In genomic region chr17:8223356-8224063, GRCh38 we compare ENCODE assay signal across 8 cellular contexts. TPM values are rescaled to one million over a fixed set of nuclear protein-coding genes. Genes with fewer than 3 reads are reported as not detected.
DNase-seq lines count a peak whose midpoint lies in the region; ATAC-seq and TF ChIP-seq lines count a peak whose summit lies in the region.

No MANE protein-coding gene starts in this region.

- H3K27ac ChIP-seq in RWPE2 (ENCODE audit: poor library complexity, severe bottlenecking) = peak overlapping the region; percentile 88
- H3K27ac ChIP-seq in left ventricle myocardium inferior (replicated peaks) = peak overlapping the region; percentile 99

- peak overlapping the region; percentile 99 for H3K27ac Mint-ChIP-seq in activated naive CD8-positive, alpha-beta T cell treated with anti-CD3 and anti-CD28 coated beads for 36 hours
- H3K27ac Mint-ChIP-seq in progenitor cell of endocrine pancreas = peak overlapping the region; percentile 100

- peaks cover 10% of the 10 kb centered on the region for H3K9me3 Mint-ChIP-seq in activated naive CD8-positive, alpha-beta T cell treated with anti-CD3 and anti-CD28 coated beads for 36 hours
- H3K9me3 Mint-ChIP-seq in progenitor cell of endocrine pancreas (ENCODE audit: low read depth) = no peaks in the 10 kb centered on the region

- peak in 66 of 76 experiments; percentile 10 to 84 (median 57) for DNase-seq in HUDEP-2 (lab: John Stamatoyannopoulos, UW; ENCODE audit: unreplicated experiment in 76 of 76)
- no peak for DNase-seq in RWPE2 (ENCODE audit: low spot score)
- DNase-seq in activated naive CD8-positive, alpha-beta T cell treated with anti-CD3 and anti-CD28 coated beads for 36 hours = peak; percentile 77
- DNase-seq in left ventricle myocardium inferior = peak; percentile 73
- peak; percentile 36 for DNase-seq in progenitor cell of endocrine pancreas (ENCODE audit: low spot score, unreplicated experiment)
- DNase-seq in mesenteric fat pad (ENCODE audit: low spot score) = no peak
- no peak for DNase-seq in T1000 (lab: John Stamatoyannopoulos, UW)

- H3K4me1 ChIP-seq in RWPE2 (ENCODE audit: insufficient read depth, poor library complexity, severe bottlenecking) = peaks cover 5% of the 10 kb centered on the region
- peaks cover 52% of the 10 kb centered on the region for H3K4me1 ChIP-seq in left ventricle myocardium inferior

- H3K4me3 ChIP-seq in GM08714 (ENCODE audit: low read length) = peak overlapping the region; percentile 77
- peak overlapping the region; percentile 54 for H3K4me3 ChIP-seq in RWPE2 (ENCODE audit: severe bottlenecking)
- H3K4me3 ChIP-seq in left ventricle myocardium inferior = peak overlapping the region; percentile 75

- peak; percentile 4; the same call in 2 of the 3 replicates for ATAC-seq in RWPE2 (ENCODE audit: low read depth)

- peaks cover 61% of the 10 kb centered on the region for H3K4me1 Mint-ChIP-seq in activated naive CD8-positive, alpha-beta T cell treated with anti-CD3 and anti-CD28 coated beads for 36 hours
- peaks cover 11% of the 10 kb centered on the region for H3K4me1 Mint-ChIP-seq in progenitor cell of endocrine pancreas (ENCODE audit: low read depth)

- H3K9me3 ChIP-seq in RWPE2 (ENCODE audit: severe bottlenecking) (no peaks in the 10 kb centered on the region), left ventricle myocardium inferior (replicated peaks) (no peaks in the 10 kb centered on the region)

- intact Hi-C loops in left ventricle myocardium inferior (cut with micrococcal nuclease) = loop anchor here (2.0 to 5.0 kb wide), 2 partner anchors 36 to 105 kb away; partner anchors contain the start of gene ALOXE3

- peaks cover 33% of the 10 kb centered on the region for H3K27me3 Mint-ChIP-seq in activated naive CD8-positive, alpha-beta T cell treated with anti-CD3 and anti-CD28 coated beads for 36 hours
- H3K27me3 Mint-ChIP-seq in progenitor cell of endocrine pancreas = no peaks in the 10 kb centered on the region

- TF ChIP-seq CTCF in RWPE2 (IDR thresholded peaks at IDR 0.05; ENCODE audit: poor library complexity, severe bottlenecking) (peak; percentile 28), left ventricle myocardium inferior (IDR thresholded peaks at IDR 0.05; ENCODE audit: borderline replicate concordance) (peak; percentile 19), progenitor cell of endocrine pancreas (IDR thresholded peaks at IDR 0.05; ENCODE audit: unreplicated experiment) (peak; percentile 20)

- peak overlapping the region; percentile 96 for H3K4me3 Mint-ChIP-seq in activated naive CD8-positive, alpha-beta T cell treated with anti-CD3 and anti-CD28 coated beads for 36 hours
- H3K4me3 Mint-ChIP-seq in progenitor cell of endocrine pancreas (ENCODE audit: low read depth) = peak overlapping the region; percentile 95

- H3K27me3 ChIP-seq in RWPE2 (ENCODE audit: insufficient read depth, poor library complexity, severe bottlenecking) = no peaks in the 10 kb centered on the region
- H3K27me3 ChIP-seq in left ventricle myocardium inferior (ENCODE audit: low read depth) = no peaks in the 10 kb centered on the region

- H3K36me3 Mint-ChIP-seq in activated naive CD8-positive, alpha-beta T cell treated with anti-CD3 and anti-CD28 coated beads for 36 hours = peaks cover 33% of the 10 kb centered on the region
- H3K36me3 Mint-ChIP-seq in progenitor cell of endocrine pancreas (ENCODE audit: insufficient read depth) = peaks cover 7% of the 10 kb centered on the region

- H3K36me3 ChIP-seq in RWPE2 (ENCODE audit: low read depth) (peaks cover 12% of the 10 kb centered on the region), left ventricle myocardium inferior (peaks cover 13% of the 10 kb centered on the region)

RNA-seq across cellular contexts. Expression of gene AURKB, which starts 13.1 kb away (rescaled TPM):
- 100 to 1,000 TPM; 177 to 181 TPM for total RNA-seq in activated naive CD8-positive, alpha-beta T cell treated with anti-CD3 and anti-CD28 coated beads for 36 hours
- total RNA-seq in left ventricle myocardium inferior (1.2 TPM), progenitor cell of endocrine pancreas (52.7 and 54.9 TPM in 2 replicates), mesenteric fat pad (not detected)

RNA-seq across cellular contexts. Expression of gene CTC1, which starts 24.3 kb away (rescaled TPM):
- total RNA-seq in activated naive CD8-positive, alpha-beta T cell treated with anti-CD3 and anti-CD28 coated beads for 36 hours = 10 to 100 TPM; 45.4 to 45.7 TPM
- total RNA-seq in left ventricle myocardium inferior (14.6 TPM), progenitor cell of endocrine pancreas (86.5 and 97.0 TPM in 2 replicates), mesenteric fat pad (34.3 TPM)

RNA-seq across cellular contexts. Expression of gene PFAS, which starts 25.6 kb away (rescaled TPM):
- 100 to 1,000 TPM; 187 to 192 TPM for total RNA-seq in activated naive CD8-positive, alpha-beta T cell treated with anti-CD3 and anti-CD28 coated beads for 36 hours
- total RNA-seq in left ventricle myocardium inferior (9.8 TPM), progenitor cell of endocrine pancreas (110 and 112 TPM in 2 replicates), mesenteric fat pad (39.2 TPM)

RNA-seq across cellular contexts. Expression of gene BORCS6, which starts 33.5 kb away (rescaled TPM):
- total RNA-seq in activated naive CD8-positive, alpha-beta T cell treated with anti-CD3 and anti-CD28 coated beads for 36 hours = 1 to 10 TPM; 5.1 to 5.2 TPM
- total RNA-seq in left ventricle myocardium inferior (8.4 TPM), progenitor cell of endocrine pancreas (5.2 and 5.3 TPM in 2 replicates), mesenteric fat pad (5.8 TPM)

RNA-seq across cellular contexts. Expression of gene TMEM107, which starts 47.3 kb away (rescaled TPM):
- 10 to 100 TPM; 26.0 to 26.3 TPM for total RNA-seq in activated naive CD8-positive, alpha-beta T cell treated with anti-CD3 and anti-CD28 coated beads for 36 hours
- 7.9 TPM for total RNA-seq in left ventricle myocardium inferior
- 24.6 and 28.1 TPM in 2 replicates for total RNA-seq in progenitor cell of endocrine pancreas
- total RNA-seq in mesenteric fat pad = 16.3 TPM

Comparison
In these comparisons a context has a peak if more than half of its experiments do, and no peak if none do; other contexts are left out.
1. DNase-seq: peak in HUDEP-2 (66 of 76), activated naive CD8-positive, alpha-beta T cell treated with anti-CD3 and anti-CD28 coated beads for 36 hours (single experiment), left ventricle myocardium inferior (single experiment) and progenitor cell of endocrine pancreas (single experiment); none in RWPE2 (single experiment), mesenteric fat pad (single experiment) and T1000 (single experiment).
2. RNA of gene AURKB, which starts 13.1 kb away (total RNA-seq): 177 to 181 TPM in activated naive CD8-positive, alpha-beta T cell treated with anti-CD3 and anti-CD28 coated beads for 36 hours and 52.7 to 54.9 TPM in progenitor cell of endocrine pancreas; 1.2 TPM in left ventricle myocardium inferior (single experiment) and not detected in mesenteric fat pad (single experiment); every median in the first group is over 10 times any median in the second.
3. Peak in every context shown above with its lines, with median percentiles within 50 percentile points of each other: H3K4me3 ChIP-seq and CTCF ChIP-seq.